Comparison of ENCODE assay signal across 33 cellular contexts in the genomic region with DNA sequence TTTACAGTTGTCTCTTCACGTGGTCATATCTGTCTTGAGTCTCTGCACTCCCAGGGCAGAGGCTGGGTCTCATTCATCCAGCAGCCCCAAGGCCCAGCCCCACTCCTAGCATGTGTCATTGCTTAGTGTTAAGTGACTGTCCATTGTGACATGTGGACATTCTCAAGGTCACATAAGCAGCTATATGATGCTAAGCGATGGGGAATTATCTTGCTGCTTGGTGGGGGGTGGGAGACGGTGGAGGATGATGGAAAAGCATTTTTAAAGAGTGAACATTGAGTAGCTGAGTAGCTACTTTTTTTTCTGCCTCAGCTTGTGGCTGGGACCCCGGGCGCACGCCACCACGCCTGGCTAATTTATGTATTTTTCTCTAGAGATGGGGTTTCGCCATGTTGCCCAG. TPM values are rescaled to one million over a fixed set of nuclear protein-coding genes. Genes with fewer than 3 reads are reported as not detected.
"Had no signal": no experiment of that assay in that cellular context is flagged by ENCODE, and none has a peak within 500 bp of the region (broad histone marks: within the 10 kb centered on the region; RNA-seq: fewer than 3 reads in every experiment).

A gene (minus strand): TSS at position 101 of the 400 bp plus-strand sequence. CDS start 30,054 bp downstream, outside the sequence.

- H3K4me3 Mint-ChIP-seq: activated B cell treated with CpG ODN at 0.5 μM for 24 hours; activated CD4-positive, alpha-beta memory T cell treated with anti-CD3 and anti-CD28 coated beads for 36 hours; activated naive CD4-positive, alpha-beta T cell treated with anti-CD3 and anti-CD28 coated beads for 36 hours; activated T-cell treated with anti-CD3 and anti-CD28 coated beads, Interleukin-2, amount 50 U/mL, for 4 hours; activated T-helper 1 cell treated with anti-CD3 and anti-CD28 coated beads, Interleukin-12 subunit alpha, Interleukin-12 subunit beta, Interleukin-2, Interleukin-4 antibody, amounts not matched to agents 30 ng/mL and 10 ng/mL and 1 ng/mL, durations not matched to agents 14 hours and 24 hours and 36 hours had no signal

- H3K9me3 Mint-ChIP-seq: activated B cell treated with CpG ODN at 0.5 μM for 24 hours; activated CD4-positive, alpha-beta memory T cell treated with anti-CD3 and anti-CD28 coated beads for 36 hours; activated naive CD4-positive, alpha-beta T cell treated with anti-CD3 and anti-CD28 coated beads, Interleukin-2, amount 50 U/mL, for 72 hours; activated T-cell treated with anti-CD3 and anti-CD28 coated beads, Interleukin-2, amount 50 U/mL, for 4 hours; activated T-helper 1 cell treated with anti-CD3 and anti-CD28 coated beads, Interleukin-12 subunit alpha, Interleukin-12 subunit beta, Interleukin-2, Interleukin-4 antibody, amounts not matched to agents 30 ng/mL and 10 ng/mL and 1 ng/mL, durations not matched to agents 14 hours and 24 hours and 36 hours had no signal

- H3K27ac Mint-ChIP-seq: activated B cell treated with CpG ODN at 0.5 μM for 24 hours; activated CD4-positive, alpha-beta memory T cell treated with anti-CD3 and anti-CD28 coated beads for 36 hours; activated naive CD4-positive, alpha-beta T cell treated with anti-CD3 and anti-CD28 coated beads for 36 hours; activated naive CD4-positive, alpha-beta T cell treated with anti-CD3 and anti-CD28 coated beads, Interleukin-2, amount 50 U/mL, for 72 hours; activated T-helper 1 cell treated with anti-CD3 and anti-CD28 coated beads, Interleukin-12 subunit alpha, Interleukin-12 subunit beta, Interleukin-2, Interleukin-4 antibody, amounts not matched to agents 30 ng/mL and 10 ng/mL and 1 ng/mL, durations not matched to agents 14 hours and 24 hours and 36 hours had no signal

- ATAC-seq: activated naive CD4-positive, alpha-beta T cell treated with anti-CD3 and anti-CD28 coated beads, Interleukin-2, amount 50 U/mL, for 72 hours; activated T-cell treated with anti-CD3 and anti-CD28 coated beads, Interleukin-2, amount 50 U/mL, for 4 hours; Right ventricle myocardium inferior had no signal

- H3K4me3 ChIP-seq: PC-9 had no signal

- H3K4me1 Mint-ChIP-seq: activated B cell treated with CpG ODN at 0.5 μM for 24 hours had no signal

- H3K27me3 Mint-ChIP-seq: activated B cell treated with CpG ODN at 0.5 μM for 24 hours; activated CD4-positive, alpha-beta memory T cell treated with anti-CD3 and anti-CD28 coated beads for 36 hours had no signal

- DNase-seq: activated B cell treated with CpG ODN at 0.5 μM for 24 hours; activated CD4-positive, alpha-beta memory T cell treated with anti-CD3 and anti-CD28 coated beads for 36 hours; activated CD4-positive, alpha-beta T cell treated with anti-CD3 and anti-CD28 coated beads for 4 hours; activated CD4-positive, alpha-beta T cell treated with anti-CD3 and anti-CD28 coated beads, Interleukin-2, amount 50 U/mL, for 1 hour; activated CD4-positive, CD25-positive, alpha-beta regulatory T cell treated with anti-CD3 and anti-CD28 coated beads, Interleukin-2, amount 50 U/mL, for 72 hours; activated CD8-positive, alpha-beta memory T cell treated with anti-CD3 and anti-CD28 coated beads, Interleukin-2, amount 50 U/mL, for 4 hours; activated gamma-delta T cell treated with Interleukin-2 at 50 U/mL for 16 hours; activated naive CD4-positive, alpha-beta T cell treated with anti-CD3 and anti-CD28 coated beads for 36 hours; activated T-cell treated with anti-CD3 and anti-CD28 coated beads for 4 hours; activated T-cell treated with anti-CD3 and anti-CD28 coated beads, Interleukin-2, amount 50 U/mL, for 4 hours; anterior cingulate cortex; brain microvascular endothelial cell; central memory CD4-positive, alpha-beta T cell; MM.1S; MV-4-11; NCI-H1092; NCI-H1436 treated with DMSO at 0.1 percent for 48 hours; NCI-H1694 treated with DMSO at 0.1 percent for 48 hours; NCI-H2029; NCI-H2107; NCI-H2171; NCI-H510A; NCI-H526; NCI-H748 treated with DMSO at 0.1 percent for 48 hours; NK-92 treated with Interleukin-12 subunit alpha and Interleukin-12 subunit beta, amount 100 ng/mL, for 24 hours; PC-9; SIG-M5; SW 1271; T-helper 9 cell had no signal

RNA-seq across cellular contexts. Expression of the gene that starts here (rescaled TPM):
- total RNA-seq: LHCN-M2, Right ventricle myocardium inferior had no signal
